ENCODE assay signal across 1 cellular context in genomic region chr12:127125607-127126259, GRCh38.
TF ChIP-seq lines count a peak whose summit lies in the region.

No MANE protein-coding gene starts in this region.

TF ChIP-seq in K562, 482 proteins besides CTCF, POLR2A, EP300 and RAD21 (continued from another document and continues in another):
- TF ChIP-seq ARID3A (IDR thresholded peaks at IDR 0.05; ENCODE audit: borderline replicate concordance, low read depth, low read length), result no peak
- TF ChIP-seq, protein P1, sequence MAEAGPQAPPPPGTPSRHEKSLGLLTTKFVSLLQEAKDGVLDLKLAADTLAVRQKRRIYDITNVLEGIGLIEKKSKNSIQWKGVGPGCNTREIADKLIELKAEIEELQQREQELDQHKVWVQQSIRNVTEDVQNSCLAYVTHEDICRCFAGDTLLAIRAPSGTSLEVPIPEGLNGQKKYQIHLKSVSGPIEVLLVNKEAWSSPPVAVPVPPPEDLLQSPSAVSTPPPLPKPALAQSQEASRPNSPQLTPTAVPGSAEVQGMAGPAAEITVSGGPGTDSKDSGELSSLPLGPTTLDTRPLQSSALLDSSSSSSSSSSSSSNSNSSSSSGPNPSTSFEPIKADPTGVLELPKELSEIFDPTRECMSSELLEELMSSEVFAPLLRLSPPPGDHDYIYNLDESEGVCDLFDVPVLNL (CRISPR knock-in tag; IDR thresholded peaks at IDR 0.05; ENCODE audit: low read depth), result no peak
- TF ChIP-seq TEAD2 (tag; IDR thresholded peaks at IDR 0.05), result no peak
- no peak for TF ChIP-seq SLC30A9 (CRISPR knock-in tag; IDR thresholded peaks at IDR 0.05)
- TF ChIP-seq ZC3H11A (IDR thresholded peaks at IDR 0.05; ENCODE audit: low read depth, low read length), result no peak
- TF ChIP-seq, protein P2, sequence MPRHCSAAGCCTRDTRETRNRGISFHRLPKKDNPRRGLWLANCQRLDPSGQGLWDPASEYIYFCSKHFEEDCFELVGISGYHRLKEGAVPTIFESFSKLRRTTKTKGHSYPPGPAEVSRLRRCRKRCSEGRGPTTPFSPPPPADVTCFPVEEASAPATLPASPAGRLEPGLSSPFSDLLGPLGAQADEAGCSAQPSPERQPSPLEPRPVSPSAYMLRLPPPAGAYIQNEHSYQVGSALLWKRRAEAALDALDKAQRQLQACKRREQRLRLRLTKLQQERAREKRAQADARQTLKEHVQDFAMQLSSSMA (CRISPR knock-in tag; IDR thresholded peaks at IDR 0.05), result no peak
- no peak for TF ChIP-seq CEBPB (tag; IDR thresholded peaks at IDR 0.05)
- no peak for TF ChIP-seq TCF15 (CRISPR knock-in tag; IDR thresholded peaks at IDR 0.05)
- TF ChIP-seq, protein P3, sequence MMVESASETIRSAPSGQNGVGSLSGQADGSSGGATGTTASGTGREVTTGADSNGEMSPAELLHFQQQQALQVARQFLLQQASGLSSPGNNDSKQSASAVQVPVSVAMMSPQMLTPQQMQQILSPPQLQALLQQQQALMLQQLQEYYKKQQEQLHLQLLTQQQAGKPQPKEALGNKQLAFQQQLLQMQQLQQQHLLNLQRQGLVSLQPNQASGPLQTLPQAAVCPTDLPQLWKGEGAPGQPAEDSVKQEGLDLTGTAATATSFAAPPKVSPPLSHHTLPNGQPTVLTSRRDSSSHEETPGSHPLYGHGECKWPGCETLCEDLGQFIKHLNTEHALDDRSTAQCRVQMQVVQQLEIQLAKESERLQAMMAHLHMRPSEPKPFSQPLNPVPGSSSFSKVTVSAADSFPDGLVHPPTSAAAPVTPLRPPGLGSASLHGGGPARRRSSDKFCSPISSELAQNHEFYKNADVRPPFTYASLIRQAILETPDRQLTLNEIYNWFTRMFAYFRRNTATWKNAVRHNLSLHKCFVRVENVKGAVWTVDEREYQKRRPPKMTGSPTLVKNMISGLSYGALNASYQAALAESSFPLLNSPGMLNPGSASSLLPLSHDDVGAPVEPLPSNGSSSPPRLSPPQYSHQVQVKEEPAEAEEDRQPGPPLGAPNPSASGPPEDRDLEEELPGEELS (CRISPR knock-in tag; IDR thresholded peaks at IDR 0.05; ENCODE audit: borderline replicate concordance), result no peak
- TF ChIP-seq MYBL2 (IDR thresholded peaks at IDR 0.05; ENCODE audit: low read depth), result no peak
- no peak for TF ChIP-seq MYBL2 (CRISPR knock-in tag; IDR thresholded peaks at IDR 0.05; ENCODE audit: borderline replicate concordance)
- TF ChIP-seq ETS2 (tag; IDR thresholded peaks at IDR 0.05; ENCODE audit: borderline replicate concordance, poor library complexity, severe bottlenecking), result no peak
- no peak for TF ChIP-seq ZNF561 (CRISPR knock-in tag; conservative IDR thresholded peaks at IDR 0.05)
- TF ChIP-seq SMARCB1 (IDR thresholded peaks at IDR 0.05; ENCODE audit: insufficient read length, low read depth), result no peak
- TF ChIP-seq NR2C2 (CRISPR knock-in tag; IDR thresholded peaks at IDR 0.05), result no peak
- no peak for TF ChIP-seq NR2C2 (tag; IDR thresholded peaks at IDR 0.05)
- no peak for TF ChIP-seq ZNF23 (CRISPR knock-in tag; IDR thresholded peaks at IDR 0.05)
- TF ChIP-seq, protein P4, sequence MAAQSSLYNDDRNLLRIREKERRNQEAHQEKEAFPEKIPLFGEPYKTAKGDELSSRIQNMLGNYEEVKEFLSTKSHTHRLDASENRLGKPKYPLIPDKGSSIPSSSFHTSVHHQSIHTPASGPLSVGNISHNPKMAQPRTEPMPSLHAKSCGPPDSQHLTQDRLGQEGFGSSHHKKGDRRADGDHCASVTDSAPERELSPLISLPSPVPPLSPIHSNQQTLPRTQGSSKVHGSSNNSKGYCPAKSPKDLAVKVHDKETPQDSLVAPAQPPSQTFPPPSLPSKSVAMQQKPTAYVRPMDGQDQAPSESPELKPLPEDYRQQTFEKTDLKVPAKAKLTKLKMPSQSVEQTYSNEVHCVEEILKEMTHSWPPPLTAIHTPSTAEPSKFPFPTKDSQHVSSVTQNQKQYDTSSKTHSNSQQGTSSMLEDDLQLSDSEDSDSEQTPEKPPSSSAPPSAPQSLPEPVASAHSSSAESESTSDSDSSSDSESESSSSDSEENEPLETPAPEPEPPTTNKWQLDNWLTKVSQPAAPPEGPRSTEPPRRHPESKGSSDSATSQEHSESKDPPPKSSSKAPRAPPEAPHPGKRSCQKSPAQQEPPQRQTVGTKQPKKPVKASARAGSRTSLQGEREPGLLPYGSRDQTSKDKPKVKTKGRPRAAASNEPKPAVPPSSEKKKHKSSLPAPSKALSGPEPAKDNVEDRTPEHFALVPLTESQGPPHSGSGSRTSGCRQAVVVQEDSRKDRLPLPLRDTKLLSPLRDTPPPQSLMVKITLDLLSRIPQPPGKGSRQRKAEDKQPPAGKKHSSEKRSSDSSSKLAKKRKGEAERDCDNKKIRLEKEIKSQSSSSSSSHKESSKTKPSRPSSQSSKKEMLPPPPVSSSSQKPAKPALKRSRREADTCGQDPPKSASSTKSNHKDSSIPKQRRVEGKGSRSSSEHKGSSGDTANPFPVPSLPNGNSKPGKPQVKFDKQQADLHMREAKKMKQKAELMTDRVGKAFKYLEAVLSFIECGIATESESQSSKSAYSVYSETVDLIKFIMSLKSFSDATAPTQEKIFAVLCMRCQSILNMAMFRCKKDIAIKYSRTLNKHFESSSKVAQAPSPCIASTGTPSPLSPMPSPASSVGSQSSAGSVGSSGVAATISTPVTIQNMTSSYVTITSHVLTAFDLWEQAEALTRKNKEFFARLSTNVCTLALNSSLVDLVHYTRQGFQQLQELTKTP (IDR thresholded peaks at IDR 0.05; ENCODE audit: low read depth in 1 of 2, partially characterized antibody in 2 of 2), result peak in 1 of 2 experiments; percentile 51
- TF ChIP-seq ELF2 (CRISPR knock-in tag; IDR thresholded peaks at IDR 0.05), result no peak
- TF ChIP-seq FIP1L1 (IDR thresholded peaks at IDR 0.05; ENCODE audit: low read depth, low read length, poor library complexity, severe bottlenecking), result no peak
- peak; percentile 57 for TF ChIP-seq NFE2L1 (tag; IDR thresholded peaks at IDR 0.05; ENCODE audit: borderline replicate concordance, low read depth)
- no peak for TF ChIP-seq HMGN3 (IDR thresholded peaks at IDR 0.05; ENCODE audit: borderline replicate concordance, extremely low read depth, insufficient read length, low read depth, low read length)
- TF ChIP-seq ZNF584 (CRISPR knock-in tag; IDR thresholded peaks at IDR 0.05; ENCODE audit: low read depth), result no peak
- no peak for TF ChIP-seq ZNF3 (CRISPR knock-in tag; IDR thresholded peaks at IDR 0.05)
- no peak for TF ChIP-seq NFYB (IDR thresholded peaks at IDR 0.05; ENCODE audit: extremely low read depth, insufficient read length)
- TF ChIP-seq RBM34 (IDR thresholded peaks at IDR 0.05; ENCODE audit: borderline replicate concordance, insufficient read depth, low read length), result no peak
- no peak for TF ChIP-seq ELF4 (CRISPR knock-in tag; IDR thresholded peaks at IDR 0.05)
- TF ChIP-seq THRA (IDR thresholded peaks at IDR 0.05), result no peak
- no peak for TF ChIP-seq RBM22 (IDR thresholded peaks at IDR 0.05; ENCODE audit: low read depth, low read length, poor library complexity, severe bottlenecking)
- no peak for TF ChIP-seq ZNF174 (CRISPR knock-in tag; IDR thresholded peaks at IDR 0.05)
- TF ChIP-seq, protein P5, sequence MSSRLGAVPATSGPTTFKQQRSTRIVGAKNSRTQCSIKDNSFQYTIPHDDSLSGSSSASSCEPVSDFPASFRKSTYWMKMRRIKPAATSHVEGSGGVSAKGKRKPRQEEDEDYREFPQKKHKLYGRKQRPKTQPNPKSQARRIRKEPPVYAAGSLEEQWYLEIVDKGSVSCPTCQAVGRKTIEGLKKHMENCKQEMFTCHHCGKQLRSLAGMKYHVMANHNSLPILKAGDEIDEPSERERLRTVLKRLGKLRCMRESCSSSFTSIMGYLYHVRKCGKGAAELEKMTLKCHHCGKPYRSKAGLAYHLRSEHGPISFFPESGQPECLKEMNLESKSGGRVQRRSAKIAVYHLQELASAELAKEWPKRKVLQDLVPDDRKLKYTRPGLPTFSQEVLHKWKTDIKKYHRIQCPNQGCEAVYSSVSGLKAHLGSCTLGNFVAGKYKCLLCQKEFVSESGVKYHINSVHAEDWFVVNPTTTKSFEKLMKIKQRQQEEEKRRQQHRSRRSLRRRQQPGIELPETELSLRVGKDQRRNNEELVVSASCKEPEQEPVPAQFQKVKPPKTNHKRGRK (tag; IDR thresholded peaks at IDR 0.05), result no peak
- TF ChIP-seq BDP1 (IDR thresholded peaks at IDR 0.05; ENCODE audit: insufficient read depth, insufficient read length), result no peak
- TF ChIP-seq E4F1 (CRISPR knock-in tag; IDR thresholded peaks at IDR 0.05; ENCODE audit: borderline replicate concordance), result no peak
- TF ChIP-seq CBFA2T2 (conservative IDR thresholded peaks at IDR 0.05), result peak; percentile 56
- TF ChIP-seq ZZZ3 (IDR thresholded peaks at IDR 0.05), result no peak
- TF ChIP-seq, protein P6, sequence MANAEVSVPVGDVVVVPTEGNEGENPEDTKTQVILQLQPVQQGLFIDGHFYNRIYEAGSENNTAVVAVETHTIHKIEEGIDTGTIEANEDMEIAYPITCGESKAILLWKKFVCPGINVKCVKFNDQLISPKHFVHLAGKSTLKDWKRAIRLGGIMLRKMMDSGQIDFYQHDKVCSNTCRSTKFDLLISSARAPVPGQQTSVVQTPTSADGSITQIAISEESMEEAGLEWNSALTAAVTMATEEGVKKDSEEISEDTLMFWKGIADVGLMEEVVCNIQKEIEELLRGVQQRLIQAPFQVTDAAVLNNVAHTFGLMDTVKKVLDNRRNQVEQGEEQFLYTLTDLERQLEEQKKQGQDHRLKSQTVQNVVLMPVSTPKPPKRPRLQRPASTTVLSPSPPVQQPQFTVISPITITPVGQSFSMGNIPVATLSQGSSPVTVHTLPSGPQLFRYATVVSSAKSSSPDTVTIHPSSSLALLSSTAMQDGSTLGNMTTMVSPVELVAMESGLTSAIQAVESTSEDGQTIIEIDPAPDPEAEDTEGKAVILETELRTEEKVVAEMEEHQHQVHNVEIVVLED (CRISPR knock-in tag; IDR thresholded peaks at IDR 0.05), result no peak
- no peak for TF ChIP-seq SNIP1 (IDR thresholded peaks at IDR 0.05; ENCODE audit: low read depth)
- no peak for TF ChIP-seq THRAP3 (IDR thresholded peaks at IDR 0.05; ENCODE audit: borderline replicate concordance)
- TF ChIP-seq, protein P7, sequence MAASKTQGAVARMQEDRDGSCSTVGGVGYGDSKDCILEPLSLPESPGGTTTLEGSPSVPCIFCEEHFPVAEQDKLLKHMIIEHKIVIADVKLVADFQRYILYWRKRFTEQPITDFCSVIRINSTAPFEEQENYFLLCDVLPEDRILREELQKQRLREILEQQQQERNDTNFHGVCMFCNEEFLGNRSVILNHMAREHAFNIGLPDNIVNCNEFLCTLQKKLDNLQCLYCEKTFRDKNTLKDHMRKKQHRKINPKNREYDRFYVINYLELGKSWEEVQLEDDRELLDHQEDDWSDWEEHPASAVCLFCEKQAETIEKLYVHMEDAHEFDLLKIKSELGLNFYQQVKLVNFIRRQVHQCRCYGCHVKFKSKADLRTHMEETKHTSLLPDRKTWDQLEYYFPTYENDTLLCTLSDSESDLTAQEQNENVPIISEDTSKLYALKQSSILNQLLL (CRISPR knock-in tag; IDR thresholded peaks at IDR 0.05; ENCODE audit: borderline replicate concordance), result no peak
- no peak for TF ChIP-seq CAMTA2 (CRISPR knock-in tag; conservative IDR thresholded peaks at IDR 0.05)
- TF ChIP-seq CBFA2T3 (IDR thresholded peaks at IDR 0.05), result peak; percentile 83
- no peak for TF ChIP-seq ZKSCAN1 (IDR thresholded peaks at IDR 0.05; ENCODE audit: low read depth, low read length)
- no peak for TF ChIP-seq ZNF583 (CRISPR knock-in tag; IDR thresholded peaks at IDR 0.05)
- no peak for TF ChIP-seq EWSR1 (IDR thresholded peaks at IDR 0.05; ENCODE audit: borderline replicate concordance, low read depth, partially characterized antibody)
- no peak for TF ChIP-seq MEF2D (tag; conservative IDR thresholded peaks at IDR 0.05; ENCODE audit: low read depth)
- TF ChIP-seq FOXJ3 (CRISPR knock-in tag; IDR thresholded peaks at IDR 0.05), result no peak
